ENCODE assay signal across 1 cellular context in genomic region chr10:78550716-78551115, GRCh38.
A peak's percentile ranks its signal among the peaks of the same experiment; 100 is the strongest.
TF ChIP-seq lines count a peak whose summit lies in the region.

No MANE protein-coding gene starts in this region.

TF ChIP-seq in HepG2, 621 proteins besides CTCF, POLR2A, EP300 and RAD21 (continued from another document and continues in another):
- TF ChIP-seq IKZF5 (CRISPR knock-in tag; IDR thresholded peaks at IDR 0.05), result peak; percentile 52; the same call in 1 of the 2 replicates
- peak; percentile 72; the same call in 1 of the 2 replicates for TF ChIP-seq NCOA2 (CRISPR knock-in tag; IDR thresholded peaks at IDR 0.05)
- TF ChIP-seq ZNF850 (CRISPR knock-in tag; conservative IDR thresholded peaks at IDR 0.05), result no peak
- TF ChIP-seq ZNF230 (CRISPR knock-in tag; IDR thresholded peaks at IDR 0.05), result 0 out of 2 replicates have a peak, but pooled peaks have one; percentile 45
- TF ChIP-seq ZNF557 (CRISPR knock-in tag; IDR thresholded peaks at IDR 0.05), result peak; percentile 90; the same call in 1 of the 2 replicates
- peak; percentile 68; the same call in 1 of the 2 replicates for TF ChIP-seq ZNF670 (CRISPR knock-in tag; IDR thresholded peaks at IDR 0.05; ENCODE audit: borderline replicate concordance)
- no peak for TF ChIP-seq NFKBIZ (CRISPR knock-in tag; IDR thresholded peaks at IDR 0.05)
- TF ChIP-seq AFF4 (CRISPR knock-in tag; IDR thresholded peaks at IDR 0.05), result no peak
- no peak for TF ChIP-seq ASH2L (IDR thresholded peaks at IDR 0.05; ENCODE audit: insufficient read length, low read depth, low read length)
- TF ChIP-seq, protein P1, sequence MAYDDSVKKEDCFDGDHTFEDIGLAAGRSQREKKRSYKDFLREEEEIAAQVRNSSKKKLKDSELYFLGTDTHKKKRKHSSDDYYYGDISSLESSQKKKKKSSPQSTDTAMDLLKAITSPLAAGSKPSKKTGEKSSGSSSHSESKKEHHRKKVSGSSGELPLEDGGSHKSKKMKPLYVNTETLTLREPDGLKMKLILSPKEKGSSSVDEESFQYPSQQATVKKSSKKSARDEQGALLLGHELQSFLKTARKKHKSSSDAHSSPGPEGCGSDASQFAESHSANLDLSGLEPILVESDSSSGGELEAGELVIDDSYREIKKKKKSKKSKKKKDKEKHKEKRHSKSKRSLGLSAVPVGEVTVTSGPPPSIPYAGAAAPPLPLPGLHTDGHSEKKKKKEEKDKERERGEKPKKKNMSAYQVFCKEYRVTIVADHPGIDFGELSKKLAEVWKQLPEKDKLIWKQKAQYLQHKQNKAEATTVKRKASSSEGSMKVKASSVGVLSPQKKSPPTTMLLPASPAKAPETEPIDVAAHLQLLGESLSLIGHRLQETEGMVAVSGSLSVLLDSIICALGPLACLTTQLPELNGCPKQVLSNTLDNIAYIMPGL (CRISPR knock-in tag; IDR thresholded peaks at IDR 0.05; ENCODE audit: borderline replicate concordance in 1 of 2, low read depth in 1 of 2), result peak in 1 of 2 experiments; percentile 28; a peak in 1 of 4 replicates
- peak; percentile 61; the same call in 1 of the 2 replicates for TF ChIP-seq TGIF2 (CRISPR knock-in tag; IDR thresholded peaks at IDR 0.05)
- no peak for TF ChIP-seq PHB2 (IDR thresholded peaks at IDR 0.05; ENCODE audit: partially characterized antibody)
- peak; percentile 82; the same call in 1 of the 2 replicates for TF ChIP-seq ZIK1 (CRISPR knock-in tag; IDR thresholded peaks at IDR 0.05; ENCODE audit: borderline replicate concordance, low read depth)
- no peak for TF ChIP-seq ZNF225 (CRISPR knock-in tag; IDR thresholded peaks at IDR 0.05)
- TF ChIP-seq FOXJ3 (CRISPR knock-in tag; IDR thresholded peaks at IDR 0.05; ENCODE audit: borderline replicate concordance), result peak; percentile 66
- TF ChIP-seq ZNF777 (CRISPR knock-in tag; IDR thresholded peaks at IDR 0.05), result 0 out of 2 replicates have a peak, but pooled peaks have one; percentile 35
- no peak for TF ChIP-seq MAZ (IDR thresholded peaks at IDR 0.05; ENCODE audit: borderline replicate concordance, low read depth, low read length)
- peak; percentile 7; the same call in 1 of the 2 replicates for TF ChIP-seq MAZ (CRISPR knock-in tag; IDR thresholded peaks at IDR 0.05; ENCODE audit: low read depth)
- peak; percentile 62; the same call in 1 of the 2 replicates for TF ChIP-seq ZNF691 (CRISPR knock-in tag; IDR thresholded peaks at IDR 0.05; ENCODE audit: borderline replicate concordance, low read depth)
- TF ChIP-seq ZNF10 (CRISPR knock-in tag; IDR thresholded peaks at IDR 0.05; ENCODE audit: borderline replicate concordance, low read depth), result no peak
- TF ChIP-seq, protein P2, sequence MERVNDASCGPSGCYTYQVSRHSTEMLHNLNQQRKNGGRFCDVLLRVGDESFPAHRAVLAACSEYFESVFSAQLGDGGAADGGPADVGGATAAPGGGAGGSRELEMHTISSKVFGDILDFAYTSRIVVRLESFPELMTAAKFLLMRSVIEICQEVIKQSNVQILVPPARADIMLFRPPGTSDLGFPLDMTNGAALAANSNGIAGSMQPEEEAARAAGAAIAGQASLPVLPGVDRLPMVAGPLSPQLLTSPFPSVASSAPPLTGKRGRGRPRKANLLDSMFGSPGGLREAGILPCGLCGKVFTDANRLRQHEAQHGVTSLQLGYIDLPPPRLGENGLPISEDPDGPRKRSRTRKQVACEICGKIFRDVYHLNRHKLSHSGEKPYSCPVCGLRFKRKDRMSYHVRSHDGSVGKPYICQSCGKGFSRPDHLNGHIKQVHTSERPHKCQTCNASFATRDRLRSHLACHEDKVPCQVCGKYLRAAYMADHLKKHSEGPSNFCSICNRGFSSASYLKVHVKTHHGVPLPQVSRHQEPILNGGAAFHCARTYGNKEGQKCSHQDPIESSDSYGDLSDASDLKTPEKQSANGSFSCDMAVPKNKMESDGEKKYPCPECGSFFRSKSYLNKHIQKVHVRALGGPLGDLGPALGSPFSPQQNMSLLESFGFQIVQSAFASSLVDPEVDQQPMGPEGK (CRISPR knock-in tag; IDR thresholded peaks at IDR 0.05), result peak; percentile 62
- peak; percentile 74; the same call in 1 of the 2 replicates for TF ChIP-seq HIC2 (CRISPR knock-in tag; IDR thresholded peaks at IDR 0.05; ENCODE audit: low read depth)
- TF ChIP-seq PRPF4 (IDR thresholded peaks at IDR 0.05; ENCODE audit: low read depth, low read length, poor library complexity, severe bottlenecking), result no peak
- TF ChIP-seq PTBP1 (IDR thresholded peaks at IDR 0.05; ENCODE audit: low read depth, low read length, poor library complexity, severe bottlenecking), result no peak
- TF ChIP-seq ZNF558 (CRISPR knock-in tag; IDR thresholded peaks at IDR 0.05; ENCODE audit: borderline replicate concordance), result no peak
- TF ChIP-seq CEBPG (CRISPR knock-in tag; IDR thresholded peaks at IDR 0.05), result peak; percentile 78
- TF ChIP-seq SATB2 (CRISPR knock-in tag; IDR thresholded peaks at IDR 0.05), result peak; percentile 80; the same call in 1 of the 2 replicates
- TF ChIP-seq ZNF543 (CRISPR knock-in tag; IDR thresholded peaks at IDR 0.05), result 0 out of 2 replicates have a peak, but pooled peaks have one; percentile 42
- TF ChIP-seq ZMYM4 (CRISPR knock-in tag; IDR thresholded peaks at IDR 0.05), result peak; percentile 35; the same call in 1 of the 2 replicates
- TF ChIP-seq, protein P3, sequence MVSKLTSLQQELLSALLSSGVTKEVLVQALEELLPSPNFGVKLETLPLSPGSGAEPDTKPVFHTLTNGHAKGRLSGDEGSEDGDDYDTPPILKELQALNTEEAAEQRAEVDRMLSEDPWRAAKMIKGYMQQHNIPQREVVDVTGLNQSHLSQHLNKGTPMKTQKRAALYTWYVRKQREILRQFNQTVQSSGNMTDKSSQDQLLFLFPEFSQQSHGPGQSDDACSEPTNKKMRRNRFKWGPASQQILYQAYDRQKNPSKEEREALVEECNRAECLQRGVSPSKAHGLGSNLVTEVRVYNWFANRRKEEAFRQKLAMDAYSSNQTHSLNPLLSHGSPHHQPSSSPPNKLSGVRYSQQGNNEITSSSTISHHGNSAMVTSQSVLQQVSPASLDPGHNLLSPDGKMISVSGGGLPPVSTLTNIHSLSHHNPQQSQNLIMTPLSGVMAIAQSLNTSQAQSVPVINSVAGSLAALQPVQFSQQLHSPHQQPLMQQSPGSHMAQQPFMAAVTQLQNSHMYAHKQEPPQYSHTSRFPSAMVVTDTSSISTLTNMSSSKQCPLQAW (CRISPR knock-in tag; IDR thresholded peaks at IDR 0.05), result peak; percentile 70; the same call in 1 of the 2 replicates
- no peak for TF ChIP-seq HNRNPL (IDR thresholded peaks at IDR 0.05; ENCODE audit: low read depth, low read length)
- TF ChIP-seq, protein P4, sequence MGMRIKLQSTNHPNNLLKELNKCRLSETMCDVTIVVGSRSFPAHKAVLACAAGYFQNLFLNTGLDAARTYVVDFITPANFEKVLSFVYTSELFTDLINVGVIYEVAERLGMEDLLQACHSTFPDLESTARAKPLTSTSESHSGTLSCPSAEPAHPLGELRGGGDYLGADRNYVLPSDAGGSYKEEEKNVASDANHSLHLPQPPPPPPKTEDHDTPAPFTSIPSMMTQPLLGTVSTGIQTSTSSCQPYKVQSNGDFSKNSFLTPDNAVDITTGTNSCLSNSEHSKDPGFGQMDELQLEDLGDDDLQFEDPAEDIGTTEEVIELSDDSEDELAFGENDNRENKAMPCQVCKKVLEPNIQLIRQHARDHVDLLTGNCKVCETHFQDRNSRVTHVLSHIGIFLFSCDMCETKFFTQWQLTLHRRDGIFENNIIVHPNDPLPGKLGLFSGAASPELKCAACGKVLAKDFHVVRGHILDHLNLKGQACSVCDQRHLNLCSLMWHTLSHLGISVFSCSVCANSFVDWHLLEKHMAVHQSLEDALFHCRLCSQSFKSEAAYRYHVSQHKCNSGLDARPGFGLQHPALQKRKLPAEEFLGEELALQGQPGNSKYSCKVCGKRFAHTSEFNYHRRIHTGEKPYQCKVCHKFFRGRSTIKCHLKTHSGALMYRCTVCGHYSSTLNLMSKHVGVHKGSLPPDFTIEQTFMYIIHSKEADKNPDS (CRISPR knock-in tag; IDR thresholded peaks at IDR 0.05), result no peak
- TF ChIP-seq HNRNPUL1 (IDR thresholded peaks at IDR 0.05; ENCODE audit: low read depth, low read length), result no peak
- TF ChIP-seq NFYC (CRISPR knock-in tag; IDR thresholded peaks at IDR 0.05), result no peak; the same call in 1 of the 2 replicates
- TF ChIP-seq, protein P5, sequence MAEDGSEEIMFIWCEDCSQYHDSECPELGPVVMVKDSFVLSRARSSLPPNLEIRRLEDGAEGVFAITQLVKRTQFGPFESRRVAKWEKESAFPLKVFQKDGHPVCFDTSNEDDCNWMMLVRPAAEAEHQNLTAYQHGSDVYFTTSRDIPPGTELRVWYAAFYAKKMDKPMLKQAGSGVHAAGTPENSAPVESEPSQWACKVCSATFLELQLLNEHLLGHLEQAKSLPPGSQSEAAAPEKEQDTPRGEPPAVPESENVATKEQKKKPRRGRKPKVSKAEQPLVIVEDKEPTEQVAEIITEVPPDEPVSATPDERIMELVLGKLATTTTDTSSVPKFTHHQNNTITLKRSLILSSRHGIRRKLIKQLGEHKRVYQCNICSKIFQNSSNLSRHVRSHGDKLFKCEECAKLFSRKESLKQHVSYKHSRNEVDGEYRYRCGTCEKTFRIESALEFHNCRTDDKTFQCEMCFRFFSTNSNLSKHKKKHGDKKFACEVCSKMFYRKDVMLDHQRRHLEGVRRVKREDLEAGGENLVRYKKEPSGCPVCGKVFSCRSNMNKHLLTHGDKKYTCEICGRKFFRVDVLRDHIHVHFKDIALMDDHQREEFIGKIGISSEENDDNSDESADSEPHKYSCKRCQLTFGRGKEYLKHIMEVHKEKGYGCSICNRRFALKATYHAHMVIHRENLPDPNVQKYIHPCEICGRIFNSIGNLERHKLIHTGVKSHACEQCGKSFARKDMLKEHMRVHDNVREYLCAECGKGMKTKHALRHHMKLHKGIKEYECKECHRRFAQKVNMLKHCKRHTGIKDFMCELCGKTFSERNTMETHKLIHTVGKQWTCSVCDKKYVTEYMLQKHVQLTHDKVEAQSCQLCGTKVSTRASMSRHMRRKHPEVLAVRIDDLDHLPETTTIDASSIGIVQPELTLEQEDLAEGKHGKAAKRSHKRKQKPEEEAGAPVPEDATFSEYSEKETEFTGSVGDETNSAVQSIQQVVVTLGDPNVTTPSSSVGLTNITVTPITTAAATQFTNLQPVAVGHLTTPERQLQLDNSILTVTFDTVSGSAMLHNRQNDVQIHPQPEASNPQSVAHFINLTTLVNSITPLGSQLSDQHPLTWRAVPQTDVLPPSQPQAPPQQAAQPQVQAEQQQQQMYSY (CRISPR knock-in tag; IDR thresholded peaks at IDR 0.05), result peak; percentile 35; the same call in 1 of the 2 replicates
- 0 out of 2 replicates have a peak, but pooled peaks have one; percentile 47 for TF ChIP-seq RNF2 (conservative IDR thresholded peaks at IDR 0.05; ENCODE audit: low read depth)
- TF ChIP-seq ZNF598 (CRISPR knock-in tag; IDR thresholded peaks at IDR 0.05; ENCODE audit: borderline replicate concordance), result no peak; the same call in 1 of the 2 replicates
- no peak for TF ChIP-seq TBX2 (CRISPR knock-in tag; IDR thresholded peaks at IDR 0.05; ENCODE audit: borderline replicate concordance)
- TF ChIP-seq MEIS2 (CRISPR knock-in tag; IDR thresholded peaks at IDR 0.05), result peak; percentile 90
- TF ChIP-seq SMAD9 (CRISPR knock-in tag; IDR thresholded peaks at IDR 0.05), result peak; percentile 23; the same call in 1 of the 2 replicates
- TF ChIP-seq ZFP90 (CRISPR knock-in tag; IDR thresholded peaks at IDR 0.05; ENCODE audit: borderline replicate concordance), result 0 out of 2 replicates have a peak, but pooled peaks have one; percentile 63
